In the genomic region with DNA sequence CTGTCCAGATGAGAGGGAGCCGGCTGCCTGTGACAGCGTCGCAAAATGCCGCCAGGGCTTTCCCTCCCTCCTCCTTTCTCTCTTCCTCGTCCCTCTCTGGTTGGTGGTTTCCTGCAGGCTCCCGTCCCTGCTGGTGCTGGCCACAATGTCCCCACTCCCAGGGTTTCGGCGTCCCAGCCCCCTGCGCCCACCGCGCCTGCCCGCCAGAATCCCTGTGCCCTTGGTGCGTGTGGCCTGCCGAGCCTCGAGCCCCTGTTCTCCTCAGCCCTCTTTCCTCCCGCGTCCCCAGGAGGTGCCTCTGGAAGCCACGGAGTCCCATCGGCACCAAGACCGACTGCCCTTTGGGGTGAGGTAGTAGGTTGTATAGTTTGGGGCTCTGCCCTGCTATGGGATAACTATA, we compare ENCODE assay signal across 2 cellular contexts.
TF ChIP-seq lines count a peak whose summit lies in the region.

No MANE protein-coding gene starts in this region.

TF ChIP-seq in SK-N-SH, 30 proteins besides CTCF, POLR2A, EP300 and RAD21 (continued from another document):
- TF ChIP-seq PBX3 (IDR thresholded peaks at IDR 0.05): 0 out of 2 replicates have a peak, but pooled peaks have one; percentile 4

TF ChIP-seq in SK-N-SH treated with all-trans-retinoic acid at 6 μM for 48 hours, 23 proteins besides CTCF, POLR2A, EP300 and RAD21 (continued from another document):
- TF ChIP-seq, protein P1, sequence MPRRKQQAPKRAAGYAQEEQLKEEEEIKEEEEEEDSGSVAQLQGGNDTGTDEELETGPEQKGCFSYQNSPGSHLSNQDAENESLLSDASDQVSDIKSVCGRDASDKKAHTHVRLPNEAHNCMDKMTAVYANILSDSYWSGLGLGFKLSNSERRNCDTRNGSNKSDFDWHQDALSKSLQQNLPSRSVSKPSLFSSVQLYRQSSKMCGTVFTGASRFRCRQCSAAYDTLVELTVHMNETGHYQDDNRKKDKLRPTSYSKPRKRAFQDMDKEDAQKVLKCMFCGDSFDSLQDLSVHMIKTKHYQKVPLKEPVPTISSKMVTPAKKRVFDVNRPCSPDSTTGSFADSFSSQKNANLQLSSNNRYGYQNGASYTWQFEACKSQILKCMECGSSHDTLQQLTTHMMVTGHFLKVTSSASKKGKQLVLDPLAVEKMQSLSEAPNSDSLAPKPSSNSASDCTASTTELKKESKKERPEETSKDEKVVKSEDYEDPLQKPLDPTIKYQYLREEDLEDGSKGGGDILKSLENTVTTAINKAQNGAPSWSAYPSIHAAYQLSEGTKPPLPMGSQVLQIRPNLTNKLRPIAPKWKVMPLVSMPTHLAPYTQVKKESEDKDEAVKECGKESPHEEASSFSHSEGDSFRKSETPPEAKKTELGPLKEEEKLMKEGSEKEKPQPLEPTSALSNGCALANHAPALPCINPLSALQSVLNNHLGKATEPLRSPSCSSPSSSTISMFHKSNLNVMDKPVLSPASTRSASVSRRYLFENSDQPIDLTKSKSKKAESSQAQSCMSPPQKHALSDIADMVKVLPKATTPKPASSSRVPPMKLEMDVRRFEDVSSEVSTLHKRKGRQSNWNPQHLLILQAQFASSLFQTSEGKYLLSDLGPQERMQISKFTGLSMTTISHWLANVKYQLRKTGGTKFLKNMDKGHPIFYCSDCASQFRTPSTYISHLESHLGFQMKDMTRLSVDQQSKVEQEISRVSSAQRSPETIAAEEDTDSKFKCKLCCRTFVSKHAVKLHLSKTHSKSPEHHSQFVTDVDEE (CRISPR knock-in tag; IDR thresholded peaks at IDR 0.05): no peak
- no peak for TF ChIP-seq ZC3H10 (CRISPR knock-in tag; IDR thresholded peaks at IDR 0.05)
